2 cellular contexts compared by ENCODE assay signal in genomic region chr10:77529050-77529576, GRCh38.
TF ChIP-seq lines count a peak whose summit lies in the region.

No MANE protein-coding gene starts in this region.

TF ChIP-seq in A549, 52 proteins besides CTCF, POLR2A, EP300 and RAD21:
- TF ChIP-seq GATA3 (IDR thresholded peaks at IDR 0.05; ENCODE audit: borderline replicate concordance), result no peak
- TF ChIP-seq TFCP2L1 (CRISPR knock-in tag; IDR thresholded peaks at IDR 0.05), result no peak
- no peak for TF ChIP-seq MAFK (IDR thresholded peaks at IDR 0.05; ENCODE audit: partially characterized antibody)
- no peak for TF ChIP-seq BHLHE40 (IDR thresholded peaks at IDR 0.05; ENCODE audit: low read depth, low read length)
- TF ChIP-seq KDM5A (IDR thresholded peaks at IDR 0.05), result no peak
- TF ChIP-seq SMC3 (IDR thresholded peaks at IDR 0.05), result no peak
- TF ChIP-seq HOXB13 (CRISPR knock-in tag; IDR thresholded peaks at IDR 0.05; ENCODE audit: low read depth), result no peak
- no peak for TF ChIP-seq RARB (CRISPR knock-in tag; IDR thresholded peaks at IDR 0.05)
- TF ChIP-seq JUN (IDR thresholded peaks at IDR 0.05), result no peak
- TF ChIP-seq ELK1 (IDR thresholded peaks at IDR 0.05; ENCODE audit: low read depth, low read length), result no peak
- TF ChIP-seq FOSB (CRISPR knock-in tag; IDR thresholded peaks at IDR 0.05), result no peak
- no peak for TF ChIP-seq PHF8 (IDR thresholded peaks at IDR 0.05; ENCODE audit: borderline replicate concordance, low read depth)
- TF ChIP-seq NR3C1 (IDR thresholded peaks at IDR 0.05), result no peak
- no peak for TF ChIP-seq MAZ (IDR thresholded peaks at IDR 0.05; ENCODE audit: borderline replicate concordance, low read depth, low read length)
- no peak for TF ChIP-seq JUNB (IDR thresholded peaks at IDR 0.05)
- no peak for TF ChIP-seq EHF (CRISPR knock-in tag; IDR thresholded peaks at IDR 0.05)
- no peak for TF ChIP-seq CEBPB (IDR thresholded peaks at IDR 0.05)
- no peak for TF ChIP-seq ZC3H11A (IDR thresholded peaks at IDR 0.05)

TF ChIP-seq in IMR-90, 13 proteins besides CTCF, POLR2A, EP300 and RAD21:
- TF ChIP-seq CHD1 (IDR thresholded peaks at IDR 0.05; ENCODE audit: low read depth, low read length) (no peak), FOS (IDR thresholded peaks at IDR 0.05; ENCODE audit: low read depth, low read length) (no peak), CEBPB (IDR thresholded peaks at IDR 0.05; ENCODE audit: low read depth, low read length) (no peak), NFE2L2 (IDR thresholded peaks at IDR 0.05; ENCODE audit: low read depth, low read length) (no peak), ELK1 (IDR thresholded peaks at IDR 0.05; ENCODE audit: borderline replicate concordance, low read depth, low read length) (no peak), MXI1 (IDR thresholded peaks at IDR 0.05; ENCODE audit: borderline replicate concordance, low read depth, low read length) (no peak), SMC3 (IDR thresholded peaks at IDR 0.05; ENCODE audit: low read depth, low read length) (no peak), MAFK (IDR thresholded peaks at IDR 0.05; ENCODE audit: low read depth, low read length) (no peak)
